In genomic region chr5:1923341-1923740, GRCh38 we compare ENCODE assay signal across 1 cellular context.
TF ChIP-seq lines count a peak whose summit lies in the region.

No MANE protein-coding gene starts in this region.

TF ChIP-seq in K562, 482 proteins besides CTCF, POLR2A, EP300 and RAD21:
- TF ChIP-seq NFIX (CRISPR knock-in tag; IDR thresholded peaks at IDR 0.05; ENCODE audit: low read depth) (no peak), CBX2 (IDR thresholded peaks at IDR 0.05; ENCODE audit: insufficient read depth, low read length, poor library complexity, severe bottlenecking) (no peak), CUX1 (CRISPR knock-in tag; IDR thresholded peaks at IDR 0.05) (no peak), PHB2 (IDR thresholded peaks at IDR 0.05; ENCODE audit: low read depth) (no peak), ZNF143 (CRISPR knock-in tag; IDR thresholded peaks at IDR 0.05) (no peak), SRSF7 (optimal IDR thresholded peaks at IDR 0.05; ENCODE audit: low read depth, low read length) (no peak), HNRNPUL1 (IDR thresholded peaks at IDR 0.05; ENCODE audit: low read length) (no peak), TEAD2 (tag; IDR thresholded peaks at IDR 0.05) (no peak), ZNF431 (CRISPR knock-in tag; IDR thresholded peaks at IDR 0.05) (no peak), TFAM (CRISPR knock-in tag; conservative IDR thresholded peaks at IDR 0.05) (no peak), ZNF77 (CRISPR knock-in tag; IDR thresholded peaks at IDR 0.05) (no peak), TBP (optimal IDR thresholded peaks at IDR 0.05; ENCODE audit: low read depth, low read length) (no peak), TEAD4 (IDR thresholded peaks at IDR 0.05; ENCODE audit: low read length) (no peak), TEAD4 (CRISPR knock-in tag; IDR thresholded peaks at IDR 0.05; ENCODE audit: borderline replicate concordance) (no peak), ZNF318 (IDR thresholded peaks at IDR 0.05; ENCODE audit: borderline replicate concordance in 1 of 2, low read depth in 1 of 2) (no peak), STAT6 (CRISPR knock-in tag; IDR thresholded peaks at IDR 0.05) (no peak), ATF7 (IDR thresholded peaks at IDR 0.05) (no peak), RB1 (IDR thresholded peaks at IDR 0.05; ENCODE audit: low read depth) (no peak), HLTF (IDR thresholded peaks at IDR 0.05) (no peak), XRCC5 (IDR thresholded peaks at IDR 0.05; ENCODE audit: low read depth, low read length) (no peak), FOXA3 (CRISPR knock-in tag; conservative IDR thresholded peaks at IDR 0.05 in 1 of 2, IDR thresholded peaks at IDR 0.05 in 1 of 2) (no peak)
